In genomic region chr9:131636593-131636992, GRCh38 we compare ENCODE assay signal across 12 cellular contexts.
DNase-seq lines count a peak whose midpoint lies in the region; ATAC-seq, FAIRE-seq and TF ChIP-seq lines count a peak whose summit lies in the region.
"Had no signal": no experiment of that assay in that cellular context is flagged by ENCODE, and none has a peak within 500 bp of the region (broad histone marks: within the 10 kb centered on the region; RNA-seq: fewer than 3 reads in every experiment).

No MANE protein-coding gene starts in this region.

- FAIRE-seq in keratinocyte (lab: Jason Lieb, UNC) = no peak
- FAIRE-seq: HepG2 had no signal

- H3K27me3 Mint-ChIP-seq in activated CD8-positive, alpha-beta memory T cell treated with anti-CD3 and anti-CD28 coated beads, Interleukin-2, amount 10 ng/mL, durations not matched to agents 7 days and 5 days = no peaks in the 10 kb centered on the region
- H3K27me3 Mint-ChIP-seq in activated naive CD8-positive, alpha-beta T cell = no peaks in the 10 kb centered on the region

- no peak overlapping the region for H2AFZ ChIP-seq in keratinocyte (ENCODE audit: control insufficient read depth, low read length)
- H2AFZ ChIP-seq in OCI-LY7 (ENCODE audit: low read length) = no peak overlapping the region

- DNase-seq in activated CD8-positive, alpha-beta memory T cell treated with anti-CD3 and anti-CD28 coated beads, Interleukin-2, amount 10 ng/mL, durations not matched to agents 7 days and 5 days = no peak
- no peak for DNase-seq in activated CD8-positive, alpha-beta memory T cell treated with anti-CD3 and anti-CD28 coated beads for 24 hours
- DNase-seq in keratinocyte (ENCODE audit: low read depth, low spot score) (no peak), cerebellar cortex (ENCODE audit: low spot score) (no peak), OCI-LY7 (ENCODE audit: low spot score) (no peak)
- DNase-seq: ACHN, SJCRH30 had no signal

- intact Hi-C loops in OCI-LY7 (cut with micrococcal nuclease; ENCODE audit: unreplicated experiment) = no loop called here

- POLR2A ChIA-PET in OCI-LY7 (lab: Charles Lee) = no interaction called here

- peaks cover 47% of the 10 kb centered on the region for H3K4me1 ChIP-seq in keratinocyte (ENCODE audit: control insufficient read depth, extremely low read depth, insufficient read depth, low read length)
- no peaks in the 10 kb centered on the region for H3K4me1 ChIP-seq in thymus (ENCODE audit: control insufficient read depth, insufficient read depth, low read length)
- peaks cover 15% of the 10 kb centered on the region for H3K4me1 ChIP-seq in OCI-LY7 (ENCODE audit: insufficient read depth, low read length, poor library complexity, severe bottlenecking)

- dilution Hi-C loops in keratinocyte (cut with MboI; ENCODE audit: extremely low pct_ligation_motif_present, low sequenced_read_pairs) = no loop called here

- H3K4me1 Mint-ChIP-seq in activated CD8-positive, alpha-beta memory T cell treated with anti-CD3 and anti-CD28 coated beads, Interleukin-2, amount 10 ng/mL, durations not matched to agents 7 days and 5 days = peaks cover 47% of the 10 kb centered on the region
- peaks cover 21% of the 10 kb centered on the region for H3K4me1 Mint-ChIP-seq in activated naive CD8-positive, alpha-beta T cell (ENCODE audit: low read depth)

- BruUV-seq in OCI-LY7 (replicated peaks; lab: Mats Ljungman, UMichigan) = no TSS peak

- H3K36me3 ChIP-seq in keratinocyte (ENCODE audit: control insufficient read depth in 2 of 2, extremely low read depth in 1 of 2, insufficient read depth in 2 of 2, low read length in 2 of 2) (peaks cover 9 to 11% of the 10 kb centered on the region in 2 experiments), thymus (ENCODE audit: control insufficient read depth, insufficient read depth) (peaks cover 35% of the 10 kb centered on the region), OCI-LY7 (ENCODE audit: insufficient read depth, low read length) (peaks cover 95% of the 10 kb centered on the region)

- H3K9me3 Mint-ChIP-seq in activated CD8-positive, alpha-beta memory T cell treated with anti-CD3 and anti-CD28 coated beads, Interleukin-2, amount 10 ng/mL, durations not matched to agents 7 days and 5 days (ENCODE audit: low read depth) = no peaks in the 10 kb centered on the region
- H3K9me3 Mint-ChIP-seq in activated naive CD8-positive, alpha-beta T cell (ENCODE audit: low read depth) = no peaks in the 10 kb centered on the region

- H3K27ac Mint-ChIP-seq in activated CD8-positive, alpha-beta memory T cell treated with anti-CD3 and anti-CD28 coated beads, Interleukin-2, amount 10 ng/mL, durations not matched to agents 7 days and 5 days = peak overlapping the region; percentile 88
- peak overlapping the region; percentile 58 for H3K27ac Mint-ChIP-seq in activated naive CD8-positive, alpha-beta T cell

- no peak overlapping the region for H3K4me3 Mint-ChIP-seq in activated CD8-positive, alpha-beta memory T cell treated with anti-CD3 and anti-CD28 coated beads, Interleukin-2, amount 10 ng/mL, durations not matched to agents 7 days and 5 days
- no peak overlapping the region for H3K4me3 Mint-ChIP-seq in activated naive CD8-positive, alpha-beta T cell

- WGBS in thymus = 97% methylated on average over 6 of the region's 6 CpGs

- H3K36me3 Mint-ChIP-seq in activated CD8-positive, alpha-beta memory T cell treated with anti-CD3 and anti-CD28 coated beads, Interleukin-2, amount 10 ng/mL, durations not matched to agents 7 days and 5 days = peaks cover 44% of the 10 kb centered on the region
- H3K36me3 Mint-ChIP-seq in activated naive CD8-positive, alpha-beta T cell = peaks cover 2% of the 10 kb centered on the region

- no peaks in the 10 kb centered on the region for H3K9me2 ChIP-seq in OCI-LY7 (ENCODE audit: insufficient read depth, low read length)

- H3K27me3 ChIP-seq in keratinocyte (ENCODE audit: control insufficient read depth, extremely low read depth, insufficient read depth, low read length) (no peaks in the 10 kb centered on the region), thymus (ENCODE audit: control insufficient read depth, insufficient read depth) (no peaks in the 10 kb centered on the region)
- H3K27me3 ChIP-seq: SJCRH30 had no signal

- H4K20me1 ChIP-seq in keratinocyte (ENCODE audit: control insufficient read depth, extremely low read depth, insufficient read depth, low read length) (no peaks in the 10 kb centered on the region), OCI-LY7 (ENCODE audit: insufficient read depth, low read length) (no peaks in the 10 kb centered on the region)

- H3K9me1 ChIP-seq in keratinocyte (ENCODE audit: control insufficient read depth, extremely low read depth, insufficient read depth, low read length) = no peaks in the 10 kb centered on the region

- peak overlapping the region; percentile 18 for H3K9ac ChIP-seq in keratinocyte (ENCODE audit: control insufficient read depth, extremely low read depth, insufficient read depth, low read length)

- TF ChIP-seq CTCF in keratinocyte (optimal IDR thresholded peaks at IDR 0.05 in 1 of 3, IDR thresholded peaks at IDR 0.05 in 1 of 3, conservative IDR thresholded peaks at IDR 0.05 in 1 of 3; ENCODE audit: extremely low read depth in 1 of 3, insufficient read depth in 2 of 3, low read length in 3 of 3) = no peak
- TF ChIP-seq CTCF in OCI-LY7 (conservative IDR thresholded peaks at IDR 0.05; ENCODE audit: low read length) = no peak

- H3K4me3 ChIP-seq in keratinocyte (ENCODE audit: control insufficient read depth in 2 of 3, extremely low read depth in 1 of 3, insufficient read depth in 2 of 3, low read depth in 1 of 3, low read length in 3 of 3) (no peak overlapping the region), thymus (ENCODE audit: low read length) (no peak overlapping the region), OCI-LY7 (ENCODE audit: low read depth, low read length, poor library complexity, severe bottlenecking) (no peak overlapping the region)
- H3K4me3 ChIP-seq: mucosa of descending colon, SJCRH30 had no signal

- H3K27ac ChIP-seq in keratinocyte (ENCODE audit: control insufficient read depth, insufficient read depth, low read length) = peak overlapping the region; percentile 97
- peak overlapping the region; percentile 12 for H3K27ac ChIP-seq in thymus (ENCODE audit: low read depth)
- no peak overlapping the region for H3K27ac ChIP-seq in OCI-LY7 (ENCODE audit: low read depth, low read length, poor library complexity, severe bottlenecking)
- H3K27ac ChIP-seq: SJCRH30 had no signal

- ATAC-seq in activated CD8-positive, alpha-beta memory T cell treated with anti-CD3 and anti-CD28 coated beads, Interleukin-2, amount 10 ng/mL, durations not matched to agents 7 days and 5 days = no peak
- no peak for ATAC-seq in HG03565 (IDR thresholded peaks at IDR 0.05; ENCODE audit: unreplicated experiment)

- H3K79me2 ChIP-seq in keratinocyte (ENCODE audit: control insufficient read depth, insufficient read depth, low read length) (no peaks in the 10 kb centered on the region), OCI-LY7 (ENCODE audit: insufficient read depth, low read depth, low read length) (peaks cover 17% of the 10 kb centered on the region; the same call in 1 of the 2 replicates)

- no peaks in the 10 kb centered on the region for H3K9me3 ChIP-seq in keratinocyte (ENCODE audit: control insufficient read depth, low read depth, low read length)
- no peaks in the 10 kb centered on the region for H3K9me3 ChIP-seq in thymus (ENCODE audit: control insufficient read depth)
- no peaks in the 10 kb centered on the region for H3K9me3 ChIP-seq in OCI-LY7 (ENCODE audit: low read length)
- H3K9me3 ChIP-seq: mucosa of descending colon, SJCRH30 had no signal

- CTCF ChIA-PET in activated CD8-positive, alpha-beta memory T cell treated with anti-CD3 and anti-CD28 coated beads, Interleukin-2, amount 10 ng/mL, durations not matched to agents 7 days and 5 days (lab: Charles Lee) = interaction anchor here (1.5 to 2.4 kb wide), 4 partner anchors 16 to 101 kb away, joined by 5 to 16 read pairs (median 10); no protein-coding TSS in a partner anchor
- CTCF ChIA-PET in OCI-LY7 (lab: Charles Lee; ENCODE audit: unreplicated experiment) = no interaction called here

- H3K4me2 ChIP-seq in keratinocyte (ENCODE audit: control insufficient read depth, extremely low read depth, insufficient read depth, low read depth, low read length) (no peak overlapping the region), OCI-LY7 (ENCODE audit: low read length) (no peak overlapping the region)
